13 cellular contexts compared by ENCODE assay signal in the genomic region with DNA sequence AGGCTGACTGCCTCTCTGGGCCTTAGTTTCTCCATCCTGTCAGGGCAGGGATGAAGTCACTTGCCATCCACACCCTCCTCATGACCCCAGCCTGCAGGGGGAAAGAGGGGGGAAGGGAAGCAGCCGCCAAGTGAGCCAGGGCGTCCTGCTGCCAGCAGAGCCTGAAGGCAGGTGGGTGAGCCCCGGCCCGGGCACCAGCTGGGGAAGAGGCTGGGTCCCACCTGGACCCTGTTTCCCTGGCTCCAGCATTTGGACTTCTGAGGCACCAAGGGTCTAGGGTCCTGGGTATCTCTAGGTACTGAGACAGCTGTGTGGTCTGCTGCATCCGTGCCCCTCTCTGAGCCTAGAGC. TPM values are rescaled to one million over a fixed set of nuclear protein-coding genes. Genes with fewer than 3 reads are reported as not detected.
DNase-seq lines count a peak whose midpoint lies in the region; ATAC-seq and TF ChIP-seq lines count a peak whose summit lies in the region.
"Had no signal": no experiment of that assay in that cellular context is flagged by ENCODE, and none has a peak within 500 bp of the region (broad histone marks: within the 10 kb centered on the region; RNA-seq: fewer than 3 reads in every experiment).

No MANE protein-coding gene starts in this region.

- H3K27ac ChIP-seq in gastrocnemius medialis, result peak overlapping the region; percentile 83 to 91 (median 89)
- H3K27ac ChIP-seq: pancreas had no signal

- H3K4me1 ChIP-seq in gastrocnemius medialis, result peaks cover 7 to 35% of the 10 kb centered on the region in 2 donors
- H3K4me1 ChIP-seq: pancreas had no signal

- no peak for ATAC-seq in gastrocnemius medialis
- no peak for ATAC-seq in GM21576 (IDR thresholded peaks at IDR 0.05; ENCODE audit: unreplicated experiment)
- ATAC-seq in GM21825 (IDR thresholded peaks at IDR 0.05; ENCODE audit: unreplicated experiment), result no peak
- ATAC-seq: pancreas had no signal

- CTCF ChIA-PET in activated CD4-positive, alpha-beta T cell treated with anti-CD3 and anti-CD28 coated beads, Interleukin-2, amount 10 ng/mL, durations not matched to agents 7 days and 5 days (lab: Charles Lee), result interaction anchor here (0.6 to 1.0 kb wide), 2 partner anchors 12 to 48 kb away, joined by 3 to 4 read pairs; a partner anchor contains a TSS

- no peak for DNase-seq in activated CD4-positive, alpha-beta T cell treated with anti-CD3 and anti-CD28 coated beads, Interleukin-2, amount 10 ng/mL, durations not matched to agents 7 days and 5 days
- no peak for DNase-seq in activated CD4-positive, alpha-beta T cell treated with anti-CD3 and anti-CD28 coated beads for 1 hour
- peak; percentile 31 for DNase-seq in RPMI8226
- DNase-seq in epithelial cell of esophagus (ENCODE audit: low read depth), result no peak
- no peak for DNase-seq in gastrocnemius medialis
- DNase-seq in T1000 (lab: John Stamatoyannopoulos, UW), result no peak
- DNase-seq: activated gamma-delta T cell, dermis blood vessel endothelial cell, NCI-H2171 treated with DMSO at 0.1 percent for 48 hours had no signal

- H3K4me3 ChIP-seq in epithelial cell of esophagus (ENCODE audit: low read length) (peak overlapping the region; percentile 10), gastrocnemius medialis (no peak overlapping the region)

- POLR2A ChIA-PET in activated CD4-positive, alpha-beta T cell treated with anti-CD3 and anti-CD28 coated beads, Interleukin-2, amount 10 ng/mL, durations not matched to agents 7 days and 5 days (lab: Charles Lee), result no interaction called here

- no peaks in the 10 kb centered on the region for H3K27me3 ChIP-seq in gastrocnemius medialis
- H3K27me3 ChIP-seq: pancreas had no signal

- H3K4me1 Mint-ChIP-seq in activated CD4-positive, alpha-beta T cell treated with anti-CD3 and anti-CD28 coated beads, Interleukin-2, amount 10 ng/mL, durations not matched to agents 7 days and 5 days, result peaks cover 16% of the 10 kb centered on the region

- in situ Hi-C loops in gastrocnemius medialis (cut with MboI; ENCODE audit: low sequenced_read_pairs in 4 of 4), result no loop called here

- TF ChIP-seq CTCF in epithelial cell of esophagus (IDR thresholded peaks at IDR 0.05; ENCODE audit: insufficient read depth, low read depth, low read length, missing control alignments) (no peak), gastrocnemius medialis (IDR thresholded peaks at IDR 0.05 in 4 of 5, conservative IDR thresholded peaks at IDR 0.05 in 1 of 5) (no peak)

- peaks cover 25% of the 10 kb centered on the region for H3K27me3 Mint-ChIP-seq in activated CD4-positive, alpha-beta T cell treated with anti-CD3 and anti-CD28 coated beads, Interleukin-2, amount 10 ng/mL, durations not matched to agents 7 days and 5 days

- no peak for TF ChIP-seq POLR2A in gastrocnemius medialis (IDR thresholded peaks at IDR 0.05)

- no peaks in the 10 kb centered on the region for H3K36me3 Mint-ChIP-seq in activated CD4-positive, alpha-beta T cell treated with anti-CD3 and anti-CD28 coated beads, Interleukin-2, amount 10 ng/mL, durations not matched to agents 7 days and 5 days (ENCODE audit: low read depth)

- no peaks in the 10 kb centered on the region for H3K9me3 Mint-ChIP-seq in activated CD4-positive, alpha-beta T cell treated with anti-CD3 and anti-CD28 coated beads, Interleukin-2, amount 10 ng/mL, durations not matched to agents 7 days and 5 days

- no peaks in the 10 kb centered on the region for H3K36me3 ChIP-seq in gastrocnemius medialis
- H3K36me3 ChIP-seq: pancreas had no signal

- intact Hi-C loops in gastrocnemius medialis (cut with DNase I; ENCODE audit: low total_unique reads), result loop anchor here (5.0 kb wide), 2 partner anchors 140 to 235 kb away; a partner anchor contains a TSS

- no peaks in the 10 kb centered on the region for H3K9me3 ChIP-seq in gastrocnemius medialis
- H3K9me3 ChIP-seq: pancreas had no signal

- peak overlapping the region; percentile 65 for H3K4me3 Mint-ChIP-seq in activated CD4-positive, alpha-beta T cell treated with anti-CD3 and anti-CD28 coated beads, Interleukin-2, amount 10 ng/mL, durations not matched to agents 7 days and 5 days

- no peak overlapping the region for H3K27ac Mint-ChIP-seq in activated CD4-positive, alpha-beta T cell treated with anti-CD3 and anti-CD28 coated beads, Interleukin-2, amount 10 ng/mL, durations not matched to agents 7 days and 5 days

RNA-seq across cellular contexts. Expression of a gene that starts 0.9 kb away (rescaled TPM):
- 1 to 10 TPM; 4.2 to 5.4 TPM for total RNA-seq in activated CD4-positive, alpha-beta T cell treated with anti-CD3 and anti-CD28 coated beads, Interleukin-2, amount 10 ng/mL, durations not matched to agents 7 days and 5 days
- 1 to 10 TPM in 3 of 4 donors, under 1 TPM in 1; 0.41 to 6.5 (median 3.0) TPM for total RNA-seq in gastrocnemius medialis
- total RNA-seq: dermis blood vessel endothelial cell had no signal

RNA-seq across cellular contexts. Expression of a gene that starts 11.9 kb away (rescaled TPM):
- total RNA-seq in activated CD4-positive, alpha-beta T cell treated with anti-CD3 and anti-CD28 coated beads, Interleukin-2, amount 10 ng/mL, durations not matched to agents 7 days and 5 days, result not detected
- not detected for total RNA-seq in gastrocnemius medialis
- total RNA-seq: dermis blood vessel endothelial cell, liver, pancreas had no signal

RNA-seq across cellular contexts. Expression of a gene that starts 21.0 kb away (rescaled TPM):
- total RNA-seq in activated CD4-positive, alpha-beta T cell treated with anti-CD3 and anti-CD28 coated beads, Interleukin-2, amount 10 ng/mL, durations not matched to agents 7 days and 5 days, result 1 to 10 TPM; 1.6 to 1.8 TPM
- 1 to 10 TPM; 1.1 to 2.3 (median 1.5) TPM for total RNA-seq in gastrocnemius medialis

RNA-seq across cellular contexts. Expression of a gene that starts 21.8 kb away (rescaled TPM):
- total RNA-seq in activated CD4-positive, alpha-beta T cell treated with anti-CD3 and anti-CD28 coated beads, Interleukin-2, amount 10 ng/mL, durations not matched to agents 7 days and 5 days, result 1 to 10 TPM; 3.8 to 4.4 TPM
- under 1 TPM; 0.12 to 0.60 (median 0.37) TPM for total RNA-seq in gastrocnemius medialis

RNA-seq across cellular contexts. Expression of a gene that starts 32.9 kb away (rescaled TPM):
- total RNA-seq in activated CD4-positive, alpha-beta T cell treated with anti-CD3 and anti-CD28 coated beads, Interleukin-2, amount 10 ng/mL, durations not matched to agents 7 days and 5 days, result 10 to 100 TPM; 33.2 to 40.7 TPM
- 10 to 100 TPM; 18.7 to 25.7 (median 19.9) TPM for total RNA-seq in gastrocnemius medialis
